In genomic region chr4:87819281-87819919, GRCh38 we compare ENCODE assay signal across 13 cellular contexts. TPM values are rescaled to one million over a fixed set of nuclear protein-coding genes. Genes with fewer than 3 reads are reported as not detected.
A peak's percentile ranks its signal among the peaks of the same experiment; 100 is the strongest.
DNase-seq lines count a peak whose midpoint lies in the region; ATAC-seq and TF ChIP-seq lines count a peak whose summit lies in the region.
"Had no signal": no experiment of that assay in that cellular context is flagged by ENCODE, and none has a peak within 500 bp of the region (broad histone marks: within the 10 kb centered on the region; RNA-seq: fewer than 3 reads in every experiment).

No MANE protein-coding gene starts in this region.

- ATAC-seq in GM23338, result peak; percentile 68
- ATAC-seq in GM18511 (IDR thresholded peaks at IDR 0.05; ENCODE audit: unreplicated experiment), result no peak
- ATAC-seq: left ventricle myocardium superior; stimulated activated naive CD8-positive, alpha-beta T cell treated with anti-CD3 and anti-CD28 coated beads, Interleukin-15, Interleukin-2, amounts not matched to agents 100 U/mL and 50 U/mL, for 24 hours had no signal

- H3K9me2 ChIP-seq in GM23338 (ENCODE audit: insufficient read depth), result peaks cover 32% of the 10 kb centered on the region; the same call in 1 of the 2 replicates

- H3K36me3 Mint-ChIP-seq in GM23338 (ENCODE audit: low read depth) (peaks cover 20% of the 10 kb centered on the region), progenitor cell of endocrine pancreas (ENCODE audit: insufficient read depth) (peaks cover 1% of the 10 kb centered on the region)

- peak overlapping the region; percentile 97 for H2AFZ ChIP-seq in GM23338

- H3F3A ChIP-seq in GM23338 (replicated peaks; ENCODE audit: low read depth), result no peaks in the 10 kb centered on the region

- peaks cover 14% of the 10 kb centered on the region for H3K9me3 Mint-ChIP-seq in GM23338
- H3K9me3 Mint-ChIP-seq in progenitor cell of endocrine pancreas (ENCODE audit: low read depth), result peaks cover 34% of the 10 kb centered on the region

- intact Hi-C loops in lower leg skin (cut with DNase I; ENCODE audit: low total_unique reads), result no loop called here

- H3K36me3 ChIP-seq in GM23338 (ENCODE audit: insufficient read depth), result no peaks in the 10 kb centered on the region
- H3K36me3 ChIP-seq: spleen had no signal

- H3K27ac Mint-ChIP-seq in GM23338, result peak overlapping the region; percentile 91
- H3K27ac Mint-ChIP-seq in progenitor cell of endocrine pancreas, result peak overlapping the region; percentile 43

- no peak for TF ChIP-seq CTCF in GM23338 (conservative IDR thresholded peaks at IDR 0.05; ENCODE audit: low read depth in 2 of 2)
- TF ChIP-seq CTCF in fibroblast of mammary gland (conservative IDR thresholded peaks at IDR 0.05; ENCODE audit: control insufficient read depth, insufficient read depth, low read depth, low read length), result no peak
- TF ChIP-seq CTCF in progenitor cell of endocrine pancreas (IDR thresholded peaks at IDR 0.05; ENCODE audit: unreplicated experiment), result no peak
- no peak for TF ChIP-seq CTCF in lower leg skin (IDR thresholded peaks at IDR 0.05)

- 56 to 65% methylated on average over 8 of the region's 8 CpGs for WGBS in lower leg skin, 2 donors

- H3K27ac ChIP-seq in GM23338 (ENCODE audit: low read depth), result no peak overlapping the region
- H3K27ac ChIP-seq: spleen had no signal

- H3K4me1 Mint-ChIP-seq in GM23338, result peaks cover 17% of the 10 kb centered on the region
- H3K4me1 Mint-ChIP-seq in progenitor cell of endocrine pancreas (ENCODE audit: low read depth), result peaks cover 13% of the 10 kb centered on the region

- H3K4me1 ChIP-seq in GM23338 (ENCODE audit: insufficient read depth), result no peaks in the 10 kb centered on the region; the same call in 1 of the 2 replicates
- H3K4me1 ChIP-seq: spleen had no signal

- H3K4me2 ChIP-seq in GM23338, result no peak overlapping the region

- H4K20me1 ChIP-seq in GM23338 (replicated peaks; ENCODE audit: insufficient read depth), result no peaks in the 10 kb centered on the region

- peak; percentile 24 for DNase-seq in GM23338 (ENCODE audit: low spot score)
- peak; percentile 81 for DNase-seq in RPMI7951 (ENCODE audit: low read depth)
- DNase-seq in fibroblast of mammary gland (ENCODE audit: low read depth), result peak; percentile 80
- no peak for DNase-seq in progenitor cell of endocrine pancreas (ENCODE audit: low spot score, unreplicated experiment)
- no peak for DNase-seq in NCI-H524 (lab: John Stamatoyannopoulos, UW)
- DNase-seq in lower leg skin (ENCODE audit: low spot score in 2 of 2), result no peak
- DNase-seq in NOMO-1 treated with dmso at 0.1 percent for 144 hours (lab: John Stamatoyannopoulos, UW; ENCODE audit: unreplicated experiment), result no peak
- DNase-seq: left ventricle myocardium superior; NCI-H526; spleen; stimulated activated naive CD8-positive, alpha-beta T cell treated with anti-CD3 and anti-CD28 coated beads, Interleukin-15, Interleukin-2, amounts not matched to agents 100 U/mL and 50 U/mL, for 24 hours had no signal

- H3K4me3 Mint-ChIP-seq in GM23338, result no peak overlapping the region
- H3K4me3 Mint-ChIP-seq in progenitor cell of endocrine pancreas (ENCODE audit: low read depth), result no peak overlapping the region

- TF ChIP-seq POLR2A in lower leg skin (IDR thresholded peaks at IDR 0.05), result no peak

- H3K4me3 ChIP-seq in GM23338 (no peak overlapping the region), fibroblast of mammary gland (ENCODE audit: control insufficient read depth, low read depth, low read length) (no peak overlapping the region), lower leg skin (ENCODE audit: low read depth, poor library complexity, severe bottlenecking) (no peak overlapping the region)
- H3K4me3 ChIP-seq: spleen had no signal

- H3K27me3 ChIP-seq in GM23338 (ENCODE audit: insufficient read depth), result no peaks in the 10 kb centered on the region
- H3K27me3 ChIP-seq: spleen had no signal

- no peaks in the 10 kb centered on the region for H3K79me2 ChIP-seq in GM23338 (replicated peaks; ENCODE audit: insufficient read depth)

- H3K27me3 Mint-ChIP-seq in GM23338 (ENCODE audit: insufficient read depth, low read depth, poor library complexity) (peaks cover 10% of the 10 kb centered on the region), progenitor cell of endocrine pancreas (no peaks in the 10 kb centered on the region)

TF ChIP-seq in GM23338, 12 proteins besides CTCF, POLR2A, EP300 and RAD21 (continues in another document):
- TF ChIP-seq ZNF114 (CRISPR knock-in tag; IDR thresholded peaks at IDR 0.05) (no peak), EZH2phosphoT487 (IDR thresholded peaks at IDR 0.05; ENCODE audit: unreplicated experiment) (no peak), CREB1 (CRISPR knock-in tag; IDR thresholded peaks at IDR 0.05; ENCODE audit: low read depth) (no peak), NANOG (IDR thresholded peaks at IDR 0.05; ENCODE audit: borderline replicate concordance) (no peak), STAT1 (IDR thresholded peaks at IDR 0.05; ENCODE audit: unreplicated experiment) (no peak), EZH2 (IDR thresholded peaks at IDR 0.05; ENCODE audit: low read depth, unreplicated experiment) (no peak)
- TF ChIP-seq, protein P1, sequence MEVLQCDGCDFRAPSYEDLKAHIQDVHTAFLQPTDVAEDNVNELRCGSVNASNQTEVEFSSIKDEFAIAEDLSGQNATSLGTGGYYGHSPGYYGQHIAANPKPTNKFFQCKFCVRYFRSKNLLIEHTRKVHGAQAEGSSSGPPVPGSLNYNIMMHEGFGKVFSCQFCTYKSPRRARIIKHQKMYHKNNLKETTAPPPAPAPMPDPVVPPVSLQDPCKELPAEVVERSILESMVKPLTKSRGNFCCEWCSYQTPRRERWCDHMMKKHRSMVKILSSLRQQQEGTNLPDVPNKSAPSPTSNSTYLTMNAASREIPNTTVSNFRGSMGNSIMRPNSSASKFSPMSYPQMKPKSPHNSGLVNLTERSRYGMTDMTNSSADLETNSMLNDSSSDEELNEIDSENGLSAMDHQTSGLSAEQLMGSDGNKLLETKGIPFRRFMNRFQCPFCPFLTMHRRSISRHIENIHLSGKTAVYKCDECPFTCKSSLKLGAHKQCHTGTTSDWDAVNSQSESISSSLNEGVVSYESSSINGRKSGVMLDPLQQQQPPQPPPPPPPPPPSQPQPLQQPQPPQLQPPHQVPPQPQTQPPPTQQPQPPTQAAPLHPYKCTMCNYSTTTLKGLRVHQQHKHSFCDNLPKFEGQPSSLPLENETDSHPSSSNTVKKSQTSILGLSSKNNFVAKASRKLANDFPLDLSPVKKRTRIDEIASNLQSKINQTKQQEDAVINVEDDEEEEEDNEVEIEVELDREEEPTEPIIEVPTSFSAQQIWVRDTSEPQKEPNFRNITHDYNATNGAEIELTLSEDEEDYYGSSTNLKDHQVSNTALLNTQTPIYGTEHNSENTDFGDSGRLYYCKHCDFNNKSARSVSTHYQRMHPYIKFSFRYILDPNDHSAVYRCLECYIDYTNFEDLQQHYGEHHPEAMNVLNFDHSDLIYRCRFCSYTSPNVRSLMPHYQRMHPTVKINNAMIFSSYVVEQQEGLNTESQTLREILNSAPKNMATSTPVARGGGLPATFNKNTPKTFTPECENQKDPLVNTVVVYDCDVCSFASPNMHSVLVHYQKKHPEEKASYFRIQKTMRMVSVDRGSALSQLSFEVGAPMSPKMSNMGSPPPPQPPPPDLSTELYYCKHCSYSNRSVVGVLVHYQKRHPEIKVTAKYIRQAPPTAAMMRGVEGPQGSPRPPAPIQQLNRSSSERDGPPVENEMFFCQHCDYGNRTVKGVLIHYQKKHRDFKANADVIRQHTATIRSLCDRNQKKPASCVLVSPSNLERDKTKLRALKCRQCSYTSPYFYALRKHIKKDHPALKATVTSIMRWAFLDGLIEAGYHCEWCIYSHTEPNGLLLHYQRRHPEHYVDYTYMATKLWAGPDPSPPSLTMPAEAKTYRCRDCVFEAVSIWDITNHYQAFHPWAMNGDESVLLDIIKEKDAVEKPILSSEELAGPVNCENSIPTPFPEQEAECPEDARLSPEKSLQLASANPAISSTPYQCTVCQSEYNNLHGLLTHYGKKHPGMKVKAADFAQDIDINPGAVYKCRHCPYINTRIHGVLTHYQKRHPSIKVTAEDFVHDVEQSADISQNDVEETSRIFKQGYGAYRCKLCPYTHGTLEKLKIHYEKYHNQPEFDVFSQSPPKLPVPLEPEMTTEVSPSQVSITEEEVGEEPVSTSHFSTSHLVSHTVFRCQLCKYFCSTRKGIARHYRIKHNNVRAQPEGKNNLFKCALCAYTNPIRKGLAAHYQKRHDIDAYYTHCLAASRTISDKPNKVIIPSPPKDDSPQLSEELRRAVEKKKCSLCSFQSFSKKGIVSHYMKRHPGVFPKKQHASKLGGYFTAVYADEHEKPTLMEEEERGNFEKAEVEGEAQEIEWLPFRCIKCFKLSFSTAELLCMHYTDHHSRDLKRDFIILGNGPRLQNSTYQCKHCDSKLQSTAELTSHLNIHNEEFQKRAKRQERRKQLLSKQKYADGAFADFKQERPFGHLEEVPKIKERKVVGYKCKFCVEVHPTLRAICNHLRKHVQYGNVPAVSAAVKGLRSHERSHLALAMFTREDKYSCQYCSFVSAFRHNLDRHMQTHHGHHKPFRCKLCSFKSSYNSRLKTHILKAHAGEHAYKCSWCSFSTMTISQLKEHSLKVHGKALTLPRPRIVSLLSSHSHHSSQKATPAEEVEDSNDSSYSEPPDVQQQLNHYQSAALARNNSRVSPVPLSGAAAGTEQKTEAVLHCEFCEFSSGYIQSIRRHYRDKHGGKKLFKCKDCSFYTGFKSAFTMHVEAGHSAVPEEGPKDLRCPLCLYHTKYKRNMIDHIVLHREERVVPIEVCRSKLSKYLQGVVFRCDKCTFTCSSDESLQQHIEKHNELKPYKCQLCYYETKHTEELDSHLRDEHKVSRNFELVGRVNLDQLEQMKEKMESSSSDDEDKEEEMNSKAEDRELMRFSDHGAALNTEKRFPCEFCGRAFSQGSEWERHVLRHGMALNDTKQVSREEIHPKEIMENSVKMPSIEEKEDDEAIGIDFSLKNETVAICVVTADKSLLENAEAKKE (CRISPR knock-in tag; IDR thresholded peaks at IDR 0.05), result no peak

RNA-seq across cellular contexts. Expression of gene MEPE, which starts 13.4 kb away (rescaled TPM):
- total RNA-seq in GM23338 (2014; rRNA removed; shearing (Covaris generic)), result not detected in 2 replicates
- not detected in 2 replicates for polyA plus RNA-seq in GM23338 (2016; fragmentation: Nextera tagmentation; extraction: Ambion mirVana)
- total RNA-seq in RPMI7951 (2014; rRNA removed; shearing (Covaris generic)), result not detected in 2 replicates
- total RNA-seq in progenitor cell of endocrine pancreas (not detected in 2 replicates), lower leg skin (not detected)
- total RNA-seq: dermis microvascular lymphatic vessel endothelial cell, left ventricle myocardium superior, spleen had no signal
- polyA plus RNA-seq: spleen had no signal

RNA-seq across cellular contexts. Expression of gene IBSP, which starts 20.0 kb away (rescaled TPM):
- not detected in 2 replicates for total RNA-seq in GM23338 (2014; rRNA removed; shearing (Covaris generic))
- not detected in 2 replicates for polyA plus RNA-seq in GM23338 (2016; fragmentation: Nextera tagmentation; extraction: Ambion mirVana)
- total RNA-seq in RPMI7951 (2014; rRNA removed; shearing (Covaris generic)), result not detected in 2 replicates
- total RNA-seq in progenitor cell of endocrine pancreas (not detected in 2 replicates), lower leg skin (not detected)
- total RNA-seq: dermis microvascular lymphatic vessel endothelial cell, left ventricle myocardium superior, spleen had no signal
- polyA plus RNA-seq: spleen had no signal

Comparison
In these comparisons a context has a peak if more than half of its experiments do, and no peak if none do; other contexts are left out.
1. DNase-seq: peak in GM23338 (single experiment), RPMI7951 (single experiment) and fibroblast of mammary gland (single experiment); none in progenitor cell of endocrine pancreas (single experiment), NCI-H524 (0 of 2), lower leg skin (0 of 2) and NOMO-1 treated with dmso at 0.1 percent for 144 hours (single experiment).